23 cellular contexts compared by ENCODE assay signal in the genomic region with DNA sequence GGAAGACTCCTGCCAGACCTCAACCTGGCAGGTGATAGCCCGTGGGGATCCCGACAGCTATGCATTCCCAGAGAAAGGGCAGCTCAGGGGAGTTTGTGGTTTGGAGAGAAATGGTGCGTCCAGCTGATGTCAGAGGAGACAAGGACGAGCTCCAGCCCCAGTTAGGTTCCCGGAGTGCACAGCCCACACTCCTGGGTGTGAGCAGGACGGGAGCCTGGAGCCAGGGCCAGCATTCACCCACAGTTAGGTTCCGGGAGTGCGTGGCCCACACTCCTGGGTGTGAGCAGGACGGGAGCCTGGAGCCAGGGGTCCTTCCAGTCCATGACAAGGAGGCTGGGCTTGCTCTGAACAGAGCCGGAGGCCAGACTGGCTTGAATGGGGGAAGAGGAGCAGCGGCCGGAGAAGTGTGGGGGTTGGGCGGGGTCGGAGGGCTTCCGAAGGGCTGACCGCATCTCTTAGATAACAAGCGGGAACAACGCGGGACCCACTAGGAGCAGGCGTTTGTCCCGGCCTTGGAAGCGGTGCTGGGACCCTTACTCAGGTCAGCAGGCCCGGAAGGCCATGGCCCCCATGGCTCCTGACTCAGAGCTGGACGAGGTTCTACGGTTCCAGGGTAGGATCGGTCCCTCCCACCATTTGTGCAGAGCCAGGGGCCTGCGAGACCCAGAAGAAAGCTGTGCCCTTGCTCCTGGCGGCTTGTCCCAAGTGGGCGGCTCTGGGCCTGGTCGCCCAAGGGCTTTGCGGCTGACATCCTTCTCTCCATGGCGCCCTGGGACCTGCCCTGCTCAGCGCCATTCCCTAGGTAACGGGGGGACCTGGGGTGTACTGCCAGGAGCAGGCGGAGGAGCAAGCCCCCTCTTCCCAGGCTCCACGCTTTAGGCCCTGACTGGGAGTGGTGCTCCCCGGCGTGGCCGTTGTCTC.
A peak's percentile ranks its signal among the peaks of the same experiment; 100 is the strongest.
DNase-seq lines count a peak whose midpoint lies in the region; ATAC-seq and TF ChIP-seq lines count a peak whose summit lies in the region.
"Had no signal": no experiment of that assay in that cellular context is flagged by ENCODE, and none has a peak within 500 bp of the region (broad histone marks: within the 10 kb centered on the region; RNA-seq: fewer than 3 reads in every experiment).

No MANE protein-coding gene starts in this region.

- peaks cover 35% of the 10 kb centered on the region for H3K27me3 Mint-ChIP-seq in activated CD4-positive, alpha-beta memory T cell treated with anti-CD3 and anti-CD28 coated beads, Interleukin-2, amount 10 ng/mL, durations not matched to agents 7 days and 5 days
- peaks cover 21% of the 10 kb centered on the region for H3K27me3 Mint-ChIP-seq in activated CD4-positive, alpha-beta memory T cell treated with anti-CD3 and anti-CD28 coated beads for 36 hours

- no peak overlapping the region for H3K4me3 Mint-ChIP-seq in activated CD4-positive, alpha-beta memory T cell treated with anti-CD3 and anti-CD28 coated beads, Interleukin-2, amount 10 ng/mL, durations not matched to agents 7 days and 5 days
- H3K4me3 Mint-ChIP-seq in activated CD4-positive, alpha-beta memory T cell treated with anti-CD3 and anti-CD28 coated beads for 36 hours = no peak overlapping the region
- H3K4me3 Mint-ChIP-seq: CD4-positive, alpha-beta T cell; IgD-negative memory B cell had no signal

- H3K9me3 ChIP-seq in colonic mucosa = no peaks in the 10 kb centered on the region
- H3K9me3 ChIP-seq in spleen = peaks cover 0 to 6% (median under 1%) of the 10 kb centered on the region in 8 donors
- no peaks in the 10 kb centered on the region for H3K9me3 ChIP-seq in thyroid gland
- H3K9me3 ChIP-seq in psoas muscle = no peaks in the 10 kb centered on the region
- H3K9me3 ChIP-seq: Caco-2 had no signal

- H3K27ac Mint-ChIP-seq in activated CD4-positive, alpha-beta memory T cell treated with anti-CD3 and anti-CD28 coated beads, Interleukin-2, amount 10 ng/mL, durations not matched to agents 7 days and 5 days = no peak overlapping the region
- no peak overlapping the region for H3K27ac Mint-ChIP-seq in activated CD4-positive, alpha-beta memory T cell treated with anti-CD3 and anti-CD28 coated beads for 36 hours
- H3K27ac Mint-ChIP-seq: CD4-positive, alpha-beta T cell; IgD-negative memory B cell had no signal

- ATAC-seq in psoas muscle = no peak
- no peak for ATAC-seq in left colon

- TF ChIP-seq CTCF in colonic mucosa (IDR thresholded peaks at IDR 0.05) (no peak), spleen (IDR thresholded peaks at IDR 0.05 in 8 of 11, conservative IDR thresholded peaks at IDR 0.05 in 3 of 11) (no peak), thyroid gland (IDR thresholded peaks at IDR 0.05) (no peak), psoas muscle (IDR thresholded peaks at IDR 0.05) (no peak)

- TF ChIP-seq POLR2A in spleen (IDR thresholded peaks at IDR 0.05) (no peak), thyroid gland (IDR thresholded peaks at IDR 0.05) (no peak)

- H3K27me3 ChIP-seq in colonic mucosa = no peaks in the 10 kb centered on the region
- H3K27me3 ChIP-seq in spleen (replicated peaks in 1 of 7) = peaks cover 0 to 36% (median 0%) of the 10 kb centered on the region in 7 donors
- no peaks in the 10 kb centered on the region for H3K27me3 ChIP-seq in thyroid gland
- H3K27me3 ChIP-seq in psoas muscle (ENCODE audit: insufficient read depth in 3 of 3, low read length in 2 of 3) = peaks cover 0 to 35% (median 9%) of the 10 kb centered on the region in 3 donors
- H3K27me3 ChIP-seq: BLaER1 had no signal

- H3K27ac ChIP-seq in colonic mucosa = no peak overlapping the region
- H3K27ac ChIP-seq in spleen = no peak overlapping the region
- H3K27ac ChIP-seq in thyroid gland = no peak overlapping the region
- no peak overlapping the region for H3K27ac ChIP-seq in psoas muscle
- H3K27ac ChIP-seq: 22Rv1, BLaER1 had no signal

- H3K9ac ChIP-seq in colonic mucosa (ENCODE audit: low read depth in 2 of 2, low read length in 2 of 2) = no peak overlapping the region
- H3K9ac ChIP-seq: BLaER1 had no signal

- CTCF ChIA-PET in activated CD4-positive, alpha-beta memory T cell treated with anti-CD3 and anti-CD28 coated beads, Interleukin-2, amount 10 ng/mL, durations not matched to agents 7 days and 5 days (lab: Charles Lee) = no interaction called here
- CTCF ChIA-PET in activated CD4-positive, alpha-beta memory T cell treated with anti-CD3 and anti-CD28 coated beads for 36 hours (lab: Charles Lee) = interaction anchor here (1.2 kb wide), 1 partner anchor 104 kb away, joined by 4 read pairs; no protein-coding TSS in a partner anchor

- H3K4me1 Mint-ChIP-seq in activated CD4-positive, alpha-beta memory T cell treated with anti-CD3 and anti-CD28 coated beads, Interleukin-2, amount 10 ng/mL, durations not matched to agents 7 days and 5 days = no peaks in the 10 kb centered on the region
- H3K4me1 Mint-ChIP-seq in activated CD4-positive, alpha-beta memory T cell treated with anti-CD3 and anti-CD28 coated beads for 36 hours (ENCODE audit: low read depth) = no peaks in the 10 kb centered on the region
- H3K4me1 Mint-ChIP-seq: IgD-negative memory B cell had no signal

- peak; percentile 10 for DNase-seq in activated CD4-positive, alpha-beta memory T cell treated with anti-CD3 and anti-CD28 coated beads, Interleukin-2, amount 10 ng/mL, durations not matched to agents 7 days and 5 days
- no peak for DNase-seq in activated CD4-positive, alpha-beta memory T cell treated with anti-CD3 and anti-CD28 coated beads for 36 hours
- peak; percentile 13 for DNase-seq in colonic mucosa
- DNase-seq in mesenteric fat pad (ENCODE audit: low spot score) = peak; percentile 84
- DNase-seq in spleen = peak; percentile 46
- DNase-seq in thyroid gland = no peak
- DNase-seq in psoas muscle = no peak
- DNase-seq in left colon = no peak
- DNase-seq: ACHN; Caco-2; CD4-positive, alpha-beta T cell; DMS 273 treated with DMSO at 0.1 percent for 48 hours; DND-41; NCI-H1105; NCI-H1694; NCI-H2081 treated with DMSO at 0.1 percent for 48 hours; NCI-H2171 treated with DMSO at 0.1 percent for 48 hours; NCI-H524 treated with DMSO at 0.1 percent for 48 hours; NCI-H82 had no signal

- H3K4me1 ChIP-seq in colonic mucosa (no peaks in the 10 kb centered on the region), spleen (no peaks in the 10 kb centered on the region), thyroid gland (no peaks in the 10 kb centered on the region), psoas muscle (no peaks in the 10 kb centered on the region)
- H3K4me1 ChIP-seq: BLaER1, Caco-2, HAP-1 had no signal

- POLR2A ChIA-PET in activated CD4-positive, alpha-beta memory T cell treated with anti-CD3 and anti-CD28 coated beads, Interleukin-2, amount 10 ng/mL, durations not matched to agents 7 days and 5 days (lab: Charles Lee) = no interaction called here
- POLR2A ChIA-PET in activated CD4-positive, alpha-beta memory T cell treated with anti-CD3 and anti-CD28 coated beads for 36 hours (lab: Charles Lee) = no interaction called here

- H3K36me3 Mint-ChIP-seq in activated CD4-positive, alpha-beta memory T cell treated with anti-CD3 and anti-CD28 coated beads, Interleukin-2, amount 10 ng/mL, durations not matched to agents 7 days and 5 days (ENCODE audit: low read depth) = no peaks in the 10 kb centered on the region
- no peaks in the 10 kb centered on the region for H3K36me3 Mint-ChIP-seq in activated CD4-positive, alpha-beta memory T cell treated with anti-CD3 and anti-CD28 coated beads for 36 hours
- H3K36me3 Mint-ChIP-seq: IgD-negative memory B cell had no signal

- H3K36me3 ChIP-seq in colonic mucosa (no peaks in the 10 kb centered on the region), spleen (no peaks in the 10 kb centered on the region), thyroid gland (no peaks in the 10 kb centered on the region), psoas muscle (ENCODE audit: insufficient read depth in 1 of 2, low read depth in 1 of 2) (no peaks in the 10 kb centered on the region)
- H3K36me3 ChIP-seq: BLaER1, HAP-1 had no signal

- H3K4me3 ChIP-seq in colonic mucosa (no peak overlapping the region), spleen (no peak overlapping the region), thyroid gland (replicated peaks in 1 of 3) (no peak overlapping the region), psoas muscle (no peak overlapping the region)
- H3K4me3 ChIP-seq: BLaER1, HAP-1 had no signal

- no peaks in the 10 kb centered on the region for H3K9me3 Mint-ChIP-seq in activated CD4-positive, alpha-beta memory T cell treated with anti-CD3 and anti-CD28 coated beads, Interleukin-2, amount 10 ng/mL, durations not matched to agents 7 days and 5 days
- H3K9me3 Mint-ChIP-seq in activated CD4-positive, alpha-beta memory T cell treated with anti-CD3 and anti-CD28 coated beads for 36 hours = no peaks in the 10 kb centered on the region
- H3K9me3 Mint-ChIP-seq: CD4-positive, alpha-beta T cell had no signal

- intact Hi-C loops in activated CD4-positive, alpha-beta memory T cell treated with anti-CD3 and anti-CD28 coated beads for 36 hours (cut with micrococcal nuclease) = no loop called here
- intact Hi-C loops in colonic mucosa (cut with DNase I) (no loop called here), spleen (cut with DNase I; ENCODE audit: low total_unique reads) (no loop called here), thyroid gland (cut with DNase I) (no loop called here), psoas muscle (cut with DNase I) (no loop called here), left colon (cut with DNase I, micrococcal nuclease) (no loop called here)

- WGBS in spleen, 5 donors = 84 to 91% (median 88%) methylated on average over 29 to 39 of the region's 39 CpGs
- WGBS in thyroid gland, 2 donors = 85 to 86% methylated on average over 29 to 36 of the region's 39 CpGs
- WGBS in psoas muscle, 3 donors = 81 to 82% (median 82%) methylated on average over 39 of the region's 39 CpGs

Comparison
In these comparisons a context has a peak if more than half of its experiments do, and no peak if none do; other contexts are left out.
1. DNase-seq: peak in activated CD4-positive, alpha-beta memory T cell treated with anti-CD3 and anti-CD28 coated beads, Interleukin-2, amount 10 ng/mL, durations not matched to agents 7 days and 5 days (single experiment), colonic mucosa (single experiment), mesenteric fat pad (single experiment) and spleen (single experiment); none in activated CD4-positive, alpha-beta memory T cell treated with anti-CD3 and anti-CD28 coated beads for 36 hours (single experiment), thyroid gland (0 of 2), psoas muscle (0 of 2) and left colon (0 of 2).